1 cellular context compared by ENCODE assay signal in the genomic region with DNA sequence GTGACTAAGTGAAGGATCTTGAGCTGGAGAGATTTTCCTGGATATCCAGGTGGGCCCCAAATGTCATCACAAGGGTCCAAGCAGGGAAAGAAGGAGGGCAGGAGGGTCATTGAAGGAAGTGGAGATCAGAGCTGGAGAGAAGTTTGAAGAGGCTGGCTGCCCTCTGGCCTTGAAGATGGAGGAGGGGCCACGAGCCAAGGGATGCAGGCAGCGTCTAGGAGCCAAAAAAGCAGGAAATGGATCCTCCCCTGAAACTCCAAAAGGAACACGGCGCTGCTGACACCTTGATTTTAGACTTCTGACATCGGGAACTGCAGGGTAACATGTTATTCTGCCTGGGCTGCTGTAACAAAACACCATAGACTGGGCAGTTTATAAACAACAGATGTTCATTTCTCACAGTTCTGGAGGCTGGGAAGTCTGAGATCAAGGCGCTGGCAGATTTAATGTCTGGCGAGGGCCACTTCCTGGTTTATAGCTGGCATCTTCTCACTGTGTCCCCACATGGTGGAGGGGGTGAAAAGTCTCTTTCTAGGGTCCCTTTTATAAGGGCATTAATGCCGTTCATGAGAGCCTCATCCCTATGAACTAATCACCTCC.
TF ChIP-seq lines count a peak whose summit lies in the region.

No MANE protein-coding gene starts in this region.

TF ChIP-seq in WTC11, 78 proteins besides CTCF, POLR2A, EP300 and RAD21 (continued from another document):
- TF ChIP-seq, protein P1, sequence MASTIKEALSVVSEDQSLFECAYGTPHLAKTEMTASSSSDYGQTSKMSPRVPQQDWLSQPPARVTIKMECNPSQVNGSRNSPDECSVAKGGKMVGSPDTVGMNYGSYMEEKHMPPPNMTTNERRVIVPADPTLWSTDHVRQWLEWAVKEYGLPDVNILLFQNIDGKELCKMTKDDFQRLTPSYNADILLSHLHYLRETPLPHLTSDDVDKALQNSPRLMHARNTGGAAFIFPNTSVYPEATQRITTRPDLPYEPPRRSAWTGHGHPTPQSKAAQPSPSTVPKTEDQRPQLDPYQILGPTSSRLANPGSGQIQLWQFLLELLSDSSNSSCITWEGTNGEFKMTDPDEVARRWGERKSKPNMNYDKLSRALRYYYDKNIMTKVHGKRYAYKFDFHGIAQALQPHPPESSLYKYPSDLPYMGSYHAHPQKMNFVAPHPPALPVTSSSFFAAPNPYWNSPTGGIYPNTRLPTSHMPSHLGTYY (CRISPR knock-in tag; IDR thresholded peaks at IDR 0.05), result no peak
